ENCODE assay signal across 13 cellular contexts in genomic region chr2:62140785-62141740, GRCh38.
DNase-seq lines count a peak whose midpoint lies in the region; ATAC-seq and TF ChIP-seq lines count a peak whose summit lies in the region.
"Had no signal": no experiment of that assay in that cellular context is flagged by ENCODE, and none has a peak within 500 bp of the region (broad histone marks: within the 10 kb centered on the region; RNA-seq: fewer than 3 reads in every experiment).

No MANE protein-coding gene starts in this region.

- no peak overlapping the region; the same call in 1 of the 2 replicates for H3K4me3 ChIP-seq in GM12865 (ENCODE audit: low read depth, low read length)

- no peak for TF ChIP-seq CTCF in GM12865 (IDR thresholded peaks at IDR 0.05; ENCODE audit: insufficient read depth, low read depth, low read length, missing control alignments)

- peak; percentile 64 for ATAC-seq in GM19395 (IDR thresholded peaks at IDR 0.05; ENCODE audit: unreplicated experiment)
- ATAC-seq in HG03025 (IDR thresholded peaks at IDR 0.05; ENCODE audit: low FRiP score, unreplicated experiment), result peak; percentile 44
- no peak for ATAC-seq in SK-N-SH treated with all-trans-retinoic acid at 6 μM for 48 hours
- ATAC-seq: naive thymus-derived CD4-positive, alpha-beta T cell had no signal

- peak; percentile 88 for DNase-seq in GM12865 (ENCODE audit: low read depth)
- DNase-seq in RPMI8226, result peak; percentile 77
- DNase-seq in NCI-H82 (lab: John Stamatoyannopoulos, UW), result no peak
- DNase-seq in NCI-H1694 treated with DMSO at 0.1 percent for 48 hours (lab: John Stamatoyannopoulos, UW), result no peak
- no peak for DNase-seq in medulla oblongata (ENCODE audit: extremely low spot score)
- DNase-seq: CD8-positive, alpha-beta memory T cell; cerebellar nuclear complex; hippocampal formation; naive thymus-derived CD4-positive, alpha-beta T cell; NCI-H1105 had no signal

TF ChIP-seq in SK-N-SH treated with all-trans-retinoic acid at 6 μM for 48 hours, 23 proteins besides CTCF, POLR2A, EP300 and RAD21:
- TF ChIP-seq ZNF8 (CRISPR knock-in tag; IDR thresholded peaks at IDR 0.05), result no peak
- no peak for TF ChIP-seq GLIS3 (CRISPR knock-in tag; IDR thresholded peaks at IDR 0.05)
- TF ChIP-seq POU6F1 (CRISPR knock-in tag; IDR thresholded peaks at IDR 0.05; ENCODE audit: borderline replicate concordance, low read depth), result no peak
- TF ChIP-seq ARNTL (CRISPR knock-in tag; IDR thresholded peaks at IDR 0.05; ENCODE audit: borderline replicate concordance, low read depth), result no peak
- TF ChIP-seq ZNF70 (CRISPR knock-in tag; IDR thresholded peaks at IDR 0.05), result no peak
- no peak for TF ChIP-seq TCF4 (CRISPR knock-in tag; IDR thresholded peaks at IDR 0.05; ENCODE audit: borderline replicate concordance)
- no peak for TF ChIP-seq ISL1 (CRISPR knock-in tag; IDR thresholded peaks at IDR 0.05)
- TF ChIP-seq TSHZ2 (CRISPR knock-in tag; IDR thresholded peaks at IDR 0.05), result no peak
- TF ChIP-seq SNAI2 (CRISPR knock-in tag; IDR thresholded peaks at IDR 0.05), result no peak
- TF ChIP-seq PATZ1 (CRISPR knock-in tag; IDR thresholded peaks at IDR 0.05; ENCODE audit: borderline replicate concordance), result no peak
- no peak for TF ChIP-seq BACH2 (CRISPR knock-in tag; IDR thresholded peaks at IDR 0.05; ENCODE audit: borderline replicate concordance)
TF ChIP-seq in SK-N-SH treated with all-trans-retinoic acid at 6 μM for 48 hours: peak in this region for 0.

Comparison
In these comparisons a context has a peak if more than half of its experiments do, and no peak if none do; other contexts are left out.
1. DNase-seq: peak in GM12865 (single experiment) and RPMI8226 (single experiment); none in NCI-H82 (single experiment), NCI-H1694 treated with DMSO at 0.1 percent for 48 hours (single experiment) and medulla oblongata (single experiment).